ENCODE assay signal across 1 cellular context in the genomic region with DNA sequence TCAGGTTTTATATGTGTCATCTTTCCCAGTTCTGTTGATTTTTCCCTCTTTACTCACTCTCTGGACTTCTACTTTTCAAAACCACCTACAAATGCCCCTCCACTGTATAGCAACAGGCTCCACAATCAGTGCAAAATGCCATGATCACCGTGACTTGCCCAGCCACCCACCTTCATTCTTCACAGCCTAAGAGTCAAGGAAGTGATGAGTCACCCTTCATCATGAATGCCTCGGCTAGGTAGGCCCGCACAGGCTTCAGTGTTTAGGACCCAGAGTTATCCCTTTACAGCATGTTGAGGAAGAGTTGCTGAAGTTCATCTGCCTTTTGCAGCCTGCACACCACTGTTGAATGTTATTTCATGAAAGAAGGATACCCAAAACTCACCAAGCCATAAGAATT.
TF ChIP-seq lines count a peak whose summit lies in the region.

No MANE protein-coding gene starts in this region.

TF ChIP-seq in A549, 52 proteins besides CTCF, POLR2A, EP300 and RAD21 (continued from another document):
- TF ChIP-seq ZFP36 (IDR thresholded peaks at IDR 0.05; ENCODE audit: borderline replicate concordance, partially characterized antibody), result no peak
- TF ChIP-seq, protein P1, sequence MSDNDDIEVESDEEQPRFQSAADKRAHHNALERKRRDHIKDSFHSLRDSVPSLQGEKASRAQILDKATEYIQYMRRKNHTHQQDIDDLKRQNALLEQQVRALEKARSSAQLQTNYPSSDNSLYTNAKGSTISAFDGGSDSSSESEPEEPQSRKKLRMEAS (IDR thresholded peaks at IDR 0.05), result no peak
